In the genomic region with DNA sequence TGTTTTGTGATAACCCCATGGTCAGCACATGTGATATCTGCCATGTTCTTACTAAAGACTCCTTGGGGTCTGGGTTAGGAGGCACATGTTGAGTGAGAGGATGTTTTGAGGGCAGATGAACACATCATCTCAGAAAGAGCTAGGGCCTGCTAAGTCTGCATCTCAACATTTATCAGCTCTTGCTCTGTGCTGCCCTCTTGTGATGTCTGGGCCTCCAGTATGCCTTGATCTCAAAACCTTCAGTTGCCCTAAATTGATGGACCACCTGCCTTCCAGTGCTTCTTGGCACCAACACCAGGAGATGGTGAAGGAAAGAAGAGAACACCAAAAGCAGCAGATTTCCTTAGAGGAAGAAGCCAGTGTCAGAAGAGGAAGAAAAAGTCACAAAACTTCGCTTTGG, we compare ENCODE assay signal across 8 cellular contexts. TPM values are rescaled to one million over a fixed set of nuclear protein-coding genes. Genes with fewer than 3 reads are reported as not detected.
DNase-seq lines count a peak whose midpoint lies in the region; ATAC-seq and TF ChIP-seq lines count a peak whose summit lies in the region.

No MANE protein-coding gene starts in this region.

- intact Hi-C loops in left ventricle myocardium superior (cut with micrococcal nuclease), result loop anchor here (10.0 kb wide), 1 partner anchor 113 kb away; no protein-coding TSS in a partner anchor
- intact Hi-C loops in prostate gland (cut with DNase I), result no loop called here

- peak; percentile 25 for ATAC-seq in left ventricle myocardium superior

- H3K4me3 ChIP-seq in AG04449 (ENCODE audit: low read depth, low read length), result no peak overlapping the region
- no peak overlapping the region for H3K4me3 ChIP-seq in prostate gland

- no peaks in the 10 kb centered on the region for H3K9me3 ChIP-seq in prostate gland

- no peaks in the 10 kb centered on the region for H3K36me3 ChIP-seq in prostate gland

- DNase-seq in AG04449 (ENCODE audit: low read depth, low spot score) (no peak), GM20000 (ENCODE audit: low spot score) (no peak), RPMI8226 (peak; percentile 11), left ventricle myocardium superior (no peak), DMS79 treated with DMSO at 0.1 percent for 48 hours (lab: John Stamatoyannopoulos, UW) (no peak), NCI-H2196 treated with DMSO at 0.1 percent for 48 hours (lab: John Stamatoyannopoulos, UW; ENCODE audit: unreplicated experiment) (no peak), cerebellar cortex (ENCODE audit: low spot score) (no peak), prostate gland (ENCODE audit: low spot score) (no peak)

- POLR2A ChIA-PET in AG04449 (lab: Yijun Ruan, JAX), result no interaction called here

- no peak overlapping the region for H3K27ac ChIP-seq in prostate gland

- no peaks in the 10 kb centered on the region for H3K4me1 ChIP-seq in prostate gland (replicated peaks)

- no peaks in the 10 kb centered on the region for H3K27me3 ChIP-seq in prostate gland (replicated peaks; ENCODE audit: insufficient read depth)

- no peak for TF ChIP-seq POLR2A in prostate gland (IDR thresholded peaks at IDR 0.05)

- 75% methylated on average over 1 of the region's 1 CpG for WGBS in prostate gland

- CTCF ChIA-PET in AG04449 (lab: Yijun Ruan, JAX), result interaction anchor here (0.7 to 5.2 kb wide), 10 partner anchors 9 to 409 kb away, joined by 3 to 36 read pairs (median 4); a partner anchor contains a TSS

- TF ChIP-seq CTCF in AG04449 (IDR thresholded peaks at IDR 0.05; ENCODE audit: insufficient read depth, low read length, missing control alignments) (peak; percentile 57), GM20000 (IDR thresholded peaks at IDR 0.05; ENCODE audit: extremely low read depth, missing control alignments) (peak; percentile 32), prostate gland (IDR thresholded peaks at IDR 0.05) (peak in 2 of 4 experiments; percentile 15 to 16)

RNA-seq across cellular contexts. Expression of a gene that starts 22.5 kb away (rescaled TPM):
- total RNA-seq in left ventricle myocardium superior (5.9 TPM), prostate gland (10 to 100 TPM; 14.6 to 26.1 TPM)
